1 cellular context compared by ENCODE assay signal in genomic region chr17:49788443-49789277, GRCh38.
A peak's percentile ranks its signal among the peaks of the same experiment; 100 is the strongest.
TF ChIP-seq lines count a peak whose summit lies in the region.

TSS of gene KAT7 (plus strand) at chr17:49788681. CDS start at chr17:49788835, 154 bp downstream.

TF ChIP-seq in HepG2, 621 proteins besides CTCF, POLR2A, EP300 and RAD21 (continued from another document and continues in another):
- TF ChIP-seq ZMYM2 (CRISPR knock-in tag; IDR thresholded peaks at IDR 0.05), result 0 out of 2 replicates have a peak, but pooled peaks have one; percentile 67
- TF ChIP-seq NFAT5 (CRISPR knock-in tag; IDR thresholded peaks at IDR 0.05), result peak; percentile 90
- TF ChIP-seq IKZF1 (IDR thresholded peaks at IDR 0.05), result no peak
- TF ChIP-seq KDM5A (IDR thresholded peaks at IDR 0.05; ENCODE audit: borderline replicate concordance, low read length), result peak; percentile 94
- TF ChIP-seq REL (CRISPR knock-in tag; conservative IDR thresholded peaks at IDR 0.05), result no peak
- no peak for TF ChIP-seq MAFF (IDR thresholded peaks at IDR 0.05; ENCODE audit: low read depth, low read length)
- peak; percentile 92 for TF ChIP-seq NR2C2 (CRISPR knock-in tag; IDR thresholded peaks at IDR 0.05; ENCODE audit: borderline replicate concordance)
- peak; percentile 96 for TF ChIP-seq ZNF781 (CRISPR knock-in tag; IDR thresholded peaks at IDR 0.05; ENCODE audit: borderline replicate concordance, not compliant biosample characterization)
- peak; percentile 86 for TF ChIP-seq ZNF816 (CRISPR knock-in tag; IDR thresholded peaks at IDR 0.05; ENCODE audit: borderline replicate concordance)
- TF ChIP-seq MAFK (conservative IDR thresholded peaks at IDR 0.05 in 1 of 2, IDR thresholded peaks at IDR 0.05 in 1 of 2; ENCODE audit: low read length in 2 of 2), result no peak
- TF ChIP-seq ZNF678 (CRISPR knock-in tag; IDR thresholded peaks at IDR 0.05), result 0 out of 2 replicates have a peak, but pooled peaks have one; percentile 34
- TF ChIP-seq E2F5 (CRISPR knock-in tag; conservative IDR thresholded peaks at IDR 0.05), result peak; percentile 88; the same call in 1 of the 2 replicates
- TF ChIP-seq KIAA2018 (CRISPR knock-in tag; IDR thresholded peaks at IDR 0.05; ENCODE audit: borderline replicate concordance), result no peak
- TF ChIP-seq HOMEZ (CRISPR knock-in tag; IDR thresholded peaks at IDR 0.05; ENCODE audit: low read depth), result peak; percentile 91
- no peak for TF ChIP-seq ZBTB37 (CRISPR knock-in tag; IDR thresholded peaks at IDR 0.05)
- TF ChIP-seq MEF2D (CRISPR knock-in tag; IDR thresholded peaks at IDR 0.05), result peak; percentile 91
- TF ChIP-seq ZGPAT (CRISPR knock-in tag; IDR thresholded peaks at IDR 0.05), result peak; percentile 96
- peak; percentile 74 for TF ChIP-seq ARID3A (IDR thresholded peaks at IDR 0.05; ENCODE audit: low read depth, low read length)
- peak; percentile 97 for TF ChIP-seq THAP11 (CRISPR knock-in tag; IDR thresholded peaks at IDR 0.05)
- TF ChIP-seq JUND (CRISPR knock-in tag; IDR thresholded peaks at IDR 0.05), result 0 out of 2 replicates have a peak, but pooled peaks have one; percentile 27
- TF ChIP-seq ZSCAN31 (CRISPR knock-in tag; IDR thresholded peaks at IDR 0.05; ENCODE audit: low read depth), result peak; percentile 91
- TF ChIP-seq ARNTL (CRISPR knock-in tag; IDR thresholded peaks at IDR 0.05), result peak; percentile 85
- peak; percentile 94 for TF ChIP-seq IRF2 (CRISPR knock-in tag; IDR thresholded peaks at IDR 0.05)
- TF ChIP-seq EED (CRISPR knock-in tag; IDR thresholded peaks at IDR 0.05), result peak; percentile 95
- peak; percentile 82; the same call in 1 of the 2 replicates for TF ChIP-seq ZNF557 (CRISPR knock-in tag; IDR thresholded peaks at IDR 0.05)
- peak; percentile 80 for TF ChIP-seq CEBPZ (IDR thresholded peaks at IDR 0.05; ENCODE audit: low read length)
- peak; percentile 36; the same call in 1 of the 2 replicates for TF ChIP-seq ZNF616 (CRISPR knock-in tag; IDR thresholded peaks at IDR 0.05; ENCODE audit: low read depth)
- peak; percentile 42; the same call in 1 of the 2 replicates for TF ChIP-seq DNMT3B (CRISPR knock-in tag; conservative IDR thresholded peaks at IDR 0.05)
- no peak for TF ChIP-seq ZNF570 (CRISPR knock-in tag; IDR thresholded peaks at IDR 0.05; ENCODE audit: borderline replicate concordance)
- TF ChIP-seq NR2F2 (IDR thresholded peaks at IDR 0.05; ENCODE audit: borderline replicate concordance, low read depth), result no peak
